8 cellular contexts compared by ENCODE assay signal in the genomic region with DNA sequence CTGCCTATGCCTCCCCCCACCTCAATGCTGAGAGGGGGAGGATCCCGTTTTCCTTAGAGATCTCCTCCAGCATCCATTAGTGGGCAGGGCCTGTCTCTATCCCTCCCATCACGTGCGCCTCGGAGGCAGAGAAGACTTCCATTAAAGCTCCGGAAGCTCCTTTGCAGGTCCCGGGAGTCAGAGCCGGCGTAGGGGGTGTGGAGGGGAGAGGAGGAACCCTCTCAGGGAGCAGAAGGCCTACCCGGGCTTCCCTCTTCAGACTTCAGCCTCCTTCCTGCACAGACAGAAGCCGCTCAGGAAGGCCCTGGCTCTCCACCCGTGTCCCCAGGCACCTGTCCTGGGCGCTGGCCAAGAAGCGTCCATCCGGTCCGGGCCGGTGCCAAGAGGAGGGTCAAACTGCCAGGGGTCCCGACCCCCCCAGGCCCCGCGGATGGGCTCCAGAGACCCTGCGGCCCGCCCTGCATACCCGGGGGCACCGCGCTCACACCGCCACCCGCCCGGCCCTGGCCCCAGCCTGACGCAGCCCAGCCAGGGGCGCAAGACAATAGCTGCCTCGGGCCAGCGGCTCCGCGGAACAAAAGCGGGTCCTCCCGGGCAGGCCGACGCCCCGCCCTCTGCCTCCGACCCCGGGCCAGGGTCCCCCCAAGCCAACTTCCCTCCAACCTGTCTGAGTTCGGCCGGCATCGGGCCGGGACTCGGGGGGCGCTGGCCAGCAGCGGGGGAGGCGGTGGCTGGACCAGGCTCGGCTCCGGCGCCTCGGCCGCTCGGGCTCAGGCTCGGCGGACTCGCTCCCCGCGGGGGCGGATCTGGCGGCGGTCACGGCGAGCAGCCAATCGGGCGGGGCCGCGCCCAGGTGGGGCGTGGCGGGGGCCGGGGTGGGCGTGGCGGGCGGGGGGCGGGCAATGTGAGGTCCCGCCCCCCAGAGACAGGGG. TPM values are rescaled to one million over a fixed set of nuclear protein-coding genes. Genes with fewer than 3 reads are reported as not detected.
A peak's percentile ranks its signal among the peaks of the same experiment; 100 is the strongest.
DNase-seq lines count a peak whose midpoint lies in the region; ATAC-seq and TF ChIP-seq lines count a peak whose summit lies in the region.

No MANE protein-coding gene starts in this region.

- no peaks in the 10 kb centered on the region for H3K27me3 Mint-ChIP-seq in activated T-helper 17 cell treated with anti-CD3 and anti-CD28 coated beads, Interleukin-2, amount 50 U/mL, for 72 hours
- peaks cover 0 to 7% (median 0%) of the 10 kb centered on the region in 5 donors for H3K27me3 Mint-ChIP-seq in naive thymus-derived CD4-positive, alpha-beta T cell

- POLR2A ChIA-PET in PC-3 (lab: Charles Lee; ENCODE audit: unreplicated experiment), result interaction anchor here (0.6 kb wide), 1 partner anchor 53 kb away, joined by 10 read pairs; no protein-coding TSS in a partner anchor
- POLR2A ChIA-PET in naive thymus-derived CD4-positive, alpha-beta T cell (lab: Charles Lee), result interaction anchor here (0.7 kb wide), 1 partner anchor 34 kb away, joined by 3 read pairs; no protein-coding TSS in a partner anchor

- H3K27me3 ChIP-seq in PC-3 (ENCODE audit: low read length), result no peaks in the 10 kb centered on the region
- no peaks in the 10 kb centered on the region for H3K27me3 ChIP-seq in fibroblast of lung (ENCODE audit: control insufficient read depth, insufficient read depth, low read length)
- no peaks in the 10 kb centered on the region for H3K27me3 ChIP-seq in naive thymus-derived CD4-positive, alpha-beta T cell (ENCODE audit: control insufficient read depth in 2 of 2, insufficient read depth in 2 of 2, low read length in 2 of 2)

- H3K4me1 Mint-ChIP-seq in activated T-helper 17 cell treated with anti-CD3 and anti-CD28 coated beads, Interleukin-2, amount 50 U/mL, for 72 hours, result no peaks in the 10 kb centered on the region
- peaks cover 0 to 3% (median 2%) of the 10 kb centered on the region in 7 donors for H3K4me1 Mint-ChIP-seq in naive thymus-derived CD4-positive, alpha-beta T cell

- CTCF ChIA-PET in PC-3 (lab: Charles Lee), result interaction anchor here (1.2 kb wide), 1 partner anchor 33 kb away, joined by 4 read pairs; no protein-coding TSS in a partner anchor
- CTCF ChIA-PET in naive thymus-derived CD4-positive, alpha-beta T cell (lab: Charles Lee), result no interaction called here

- peak overlapping the region; percentile 82 for H3K4me2 ChIP-seq in PC-3 (ENCODE audit: low read length)
- peak overlapping the region; percentile 93 for H3K4me2 ChIP-seq in fibroblast of lung (ENCODE audit: extremely low read depth, insufficient read depth, low read length)

- H2AFZ ChIP-seq in PC-3 (ENCODE audit: low read length), result peak overlapping the region; percentile 74
- H2AFZ ChIP-seq in fibroblast of lung (ENCODE audit: low read length), result peak overlapping the region; percentile 50

- H3K79me2 ChIP-seq in PC-3 (ENCODE audit: low read length) (no peaks in the 10 kb centered on the region), fibroblast of lung (ENCODE audit: control insufficient read depth, insufficient read depth, low read length) (no peaks in the 10 kb centered on the region)

- intact Hi-C loops in PC-3 (cut with micrococcal nuclease), result loop anchor here (1.0 kb wide), 1 partner anchor 42 kb away; no protein-coding TSS in a partner anchor
- intact Hi-C loops in naive thymus-derived CD4-positive, alpha-beta T cell (cut with micrococcal nuclease), result loop anchor here (1.0 to 10.0 kb wide), 4 partner anchors 30 to 308 kb away; partner anchors contain the start of gene ARVCF (in 2 of the 2)

- no peaks in the 10 kb centered on the region for H3K9me2 ChIP-seq in PC-3 (replicated peaks; ENCODE audit: low read length)

- no peaks in the 10 kb centered on the region for H3K9me3 ChIP-seq in PC-3 (ENCODE audit: low read length)
- no peaks in the 10 kb centered on the region for H3K9me3 ChIP-seq in fibroblast of lung (ENCODE audit: control insufficient read depth, insufficient read depth, low read depth, low read length)
- no peaks in the 10 kb centered on the region for H3K9me3 ChIP-seq in naive thymus-derived CD4-positive, alpha-beta T cell (ENCODE audit: control insufficient read depth in 2 of 3, low read length in 3 of 3)

- H3K4me1 ChIP-seq in PC-3 (ENCODE audit: insufficient read depth, low read length) (peaks cover 18% of the 10 kb centered on the region), fibroblast of lung (ENCODE audit: control insufficient read depth, extremely low read depth, insufficient read depth, low read length) (peaks cover 11% of the 10 kb centered on the region)
- no peaks in the 10 kb centered on the region for H3K4me1 ChIP-seq in naive thymus-derived CD4-positive, alpha-beta T cell (ENCODE audit: control insufficient read depth in 2 of 2, insufficient read depth in 2 of 2, low read length in 2 of 2)

- H3K27ac ChIP-seq in PC-3 (ENCODE audit: low read length), result no peak overlapping the region
- peak overlapping the region; percentile 50 for H3K27ac ChIP-seq in fibroblast of lung (ENCODE audit: insufficient read depth, low read length)
- H3K27ac ChIP-seq in naive thymus-derived CD4-positive, alpha-beta T cell (ENCODE audit: low read depth, low read length), result peak overlapping the region; percentile 51

- ATAC-seq in PC-3 (peak; percentile 78), HG03097 (IDR thresholded peaks at IDR 0.05; ENCODE audit: low FRiP score, unreplicated experiment) (no peak)
- peak; percentile 92 for ATAC-seq in activated T-helper 17 cell treated with anti-CD3 and anti-CD28 coated beads, Interleukin-2, amount 50 U/mL, for 72 hours (replicated peaks)
- peak; percentile 95 for ATAC-seq in naive thymus-derived CD4-positive, alpha-beta T cell

- no peak for TF ChIP-seq CTCF in PC-3 (conservative IDR thresholded peaks at IDR 0.05; ENCODE audit: low read depth, low read length)
- no peak for TF ChIP-seq CTCF in fibroblast of lung (conservative IDR thresholded peaks at IDR 0.05 in 1 of 2, IDR thresholded peaks at IDR 0.05 in 1 of 2; ENCODE audit: low read depth in 1 of 2, low read length in 2 of 2)

- DNase-seq in DMS79 treated with DMSO at 0.1 percent for 48 hours (lab: John Stamatoyannopoulos, UW) (peak; percentile 56), HK-2 (ENCODE audit: unreplicated experiment) (peak; percentile 73), PC-3 (peak; percentile 66), fibroblast of lung (ENCODE audit: low read depth in 2 of 2) (peak; percentile 56 to 66)
- peak; percentile 26 to 83 (median 47) for DNase-seq in naive thymus-derived CD4-positive, alpha-beta T cell
- DNase-seq in stimulated activated naive CD4-positive, alpha-beta T cell (lab: John Stamatoyannopoulos, UW), result peak in 5 of 6 experiments; percentile 41 to 56 (median 54)

- peak overlapping the region; percentile 21 for H3K4me3 Mint-ChIP-seq in activated T-helper 17 cell treated with anti-CD3 and anti-CD28 coated beads, Interleukin-2, amount 50 U/mL, for 72 hours
- H3K4me3 Mint-ChIP-seq in naive thymus-derived CD4-positive, alpha-beta T cell, result peak overlapping the region; percentile 47 to 82 (median 68)

- H3K36me3 Mint-ChIP-seq in activated T-helper 17 cell treated with anti-CD3 and anti-CD28 coated beads, Interleukin-2, amount 50 U/mL, for 72 hours (ENCODE audit: low read depth), result no peaks in the 10 kb centered on the region
- no peaks in the 10 kb centered on the region for H3K36me3 Mint-ChIP-seq in naive thymus-derived CD4-positive, alpha-beta T cell

- H3K36me3 ChIP-seq in PC-3 (ENCODE audit: low read depth, low read length) (no peaks in the 10 kb centered on the region), fibroblast of lung (ENCODE audit: control insufficient read depth, insufficient read depth, low read length) (no peaks in the 10 kb centered on the region)
- H3K36me3 ChIP-seq in naive thymus-derived CD4-positive, alpha-beta T cell (ENCODE audit: control insufficient read depth in 2 of 3, insufficient read depth in 3 of 3, low read length in 3 of 3), result no peaks in the 10 kb centered on the region

- H3K9ac ChIP-seq in PC-3 (ENCODE audit: low read length), result peak overlapping the region; percentile 44; the same call in 1 of the 2 replicates
- H3K9ac ChIP-seq in fibroblast of lung (ENCODE audit: insufficient read depth, low read length), result peak overlapping the region; percentile 58

- H3F3A ChIP-seq in PC-3 (ENCODE audit: low read length, unreplicated experiment), result no peaks in the 10 kb centered on the region

- no peak overlapping the region for H3K27ac Mint-ChIP-seq in activated T-helper 17 cell treated with anti-CD3 and anti-CD28 coated beads, Interleukin-2, amount 50 U/mL, for 72 hours
- H3K27ac Mint-ChIP-seq in naive thymus-derived CD4-positive, alpha-beta T cell, result no peak overlapping the region

- H3K4me3 ChIP-seq in PC-3 (ENCODE audit: low read length) (peak overlapping the region; percentile 78), fibroblast of lung (replicated peaks in 1 of 4; ENCODE audit: control extremely low read depth in 1 of 4, insufficient read depth in 1 of 4, low read depth in 3 of 4, low read length in 4 of 4) (peak overlapping the region; percentile 63 to 81 (median 67))
- peak overlapping the region; percentile 46 for H3K4me3 ChIP-seq in naive thymus-derived CD4-positive, alpha-beta T cell (ENCODE audit: low read length)

- H3K9me3 Mint-ChIP-seq in activated T-helper 17 cell treated with anti-CD3 and anti-CD28 coated beads, Interleukin-2, amount 50 U/mL, for 72 hours, result no peaks in the 10 kb centered on the region
- no peaks in the 10 kb centered on the region for H3K9me3 Mint-ChIP-seq in naive thymus-derived CD4-positive, alpha-beta T cell

- TSS peak; percentile 45 for BruUV-seq in PC-3 (replicated peaks; lab: Mats Ljungman, UMichigan)

- H4K20me1 ChIP-seq in PC-3 (ENCODE audit: low read length) (no peaks in the 10 kb centered on the region), fibroblast of lung (ENCODE audit: control insufficient read depth, extremely low read depth, insufficient read depth, low read length) (no peaks in the 10 kb centered on the region)

RNA-seq across cellular contexts. Expression of gene ARVCF, which starts 29.9 kb away (rescaled TPM):
- total RNA-seq in PC-3 (2014; rRNA removed) (19.7 and 20.0 TPM in 2 replicates), fibroblast of lung (13.9 and 15.7 TPM in 2 replicates)
- 1 to 10 TPM; 1.0 to 1.2 TPM for total RNA-seq in activated T-helper 17 cell treated with anti-CD3 and anti-CD28 coated beads, Interleukin-2, amount 50 U/mL, for 72 hours
- 2.0 and 2.6 TPM in 2 replicates for polyA plus RNA-seq in fibroblast of lung
- 3.5 and 7.1 TPM in 2 replicates for polyA plus RNA-seq in fibroblast of lung (2012)
- 1.1 and 8.5 TPM in 2 replicates for polyA minus RNA-seq in fibroblast of lung (ENCODE audit: low replicate concordance)
- total RNA-seq in naive thymus-derived CD4-positive, alpha-beta T cell, result 1 to 10 TPM; 2.8 to 9.2 (median 5.8) TPM
- polyA plus RNA-seq in naive thymus-derived CD4-positive, alpha-beta T cell, result 1 to 10 TPM in 1 of 2 donors, under 1 TPM in 1; 0.74 to 1.7 TPM

RNA-seq across cellular contexts. Expression of gene TANGO2, which starts 34.2 kb away (rescaled TPM):
- total RNA-seq in PC-3 (2014; rRNA removed) (23.5 and 33.7 TPM in 2 replicates), fibroblast of lung (33.4 and 52.8 TPM in 2 replicates)
- 10 to 100 TPM; 19.3 to 28.2 TPM for total RNA-seq in activated T-helper 17 cell treated with anti-CD3 and anti-CD28 coated beads, Interleukin-2, amount 50 U/mL, for 72 hours
- 28.3 and 41.3 TPM in 2 replicates for polyA plus RNA-seq in fibroblast of lung
- polyA plus RNA-seq in fibroblast of lung (2012), result 21.0 and 22.2 TPM in 2 replicates
- polyA minus RNA-seq in fibroblast of lung (ENCODE audit: low replicate concordance), result 49.5 and 66.6 TPM in 2 replicates
- 10 to 100 TPM; 21.3 to 43.1 (median 38.6) TPM for total RNA-seq in naive thymus-derived CD4-positive, alpha-beta T cell
- 10 to 100 TPM; 20.0 to 41.3 TPM for polyA plus RNA-seq in naive thymus-derived CD4-positive, alpha-beta T cell

RNA-seq across cellular contexts. Expression of gene TXNRD2, which starts 45.1 kb away (rescaled TPM):
- 23.0 and 32.1 TPM in 2 replicates for total RNA-seq in PC-3 (2014; rRNA removed)
- 10 to 100 TPM; 14.1 to 21.4 TPM for total RNA-seq in activated T-helper 17 cell treated with anti-CD3 and anti-CD28 coated beads, Interleukin-2, amount 50 U/mL, for 72 hours
- total RNA-seq in fibroblast of lung, result 18.2 and 30.7 TPM in 2 replicates
- polyA plus RNA-seq in fibroblast of lung, result 13.2 and 19.7 TPM in 2 replicates
- polyA plus RNA-seq in fibroblast of lung (2012), result 17.7 and 33.3 TPM in 2 replicates
- 32.4 and 45.4 TPM in 2 replicates for polyA minus RNA-seq in fibroblast of lung (ENCODE audit: low replicate concordance)
- 10 to 100 TPM; 24.7 to 39.0 (median 36.7) TPM for total RNA-seq in naive thymus-derived CD4-positive, alpha-beta T cell
- 10 to 100 TPM; 14.0 to 15.2 TPM for polyA plus RNA-seq in naive thymus-derived CD4-positive, alpha-beta T cell

RNA-seq across cellular contexts. Expression of gene COMT, which starts 45.1 kb away (rescaled TPM):
- total RNA-seq in PC-3 (2014; rRNA removed) (204 and 205 TPM in 2 replicates), fibroblast of lung (192 and 305 TPM in 2 replicates)
- total RNA-seq in activated T-helper 17 cell treated with anti-CD3 and anti-CD28 coated beads, Interleukin-2, amount 50 U/mL, for 72 hours, result 100 to 1,000 TPM in 1 of 2 donors, 10 to 100 TPM in 1; 53.4 to 133 TPM
- polyA plus RNA-seq in fibroblast of lung, result 150 and 208 TPM in 2 replicates
- polyA plus RNA-seq in fibroblast of lung (2012), result 201 and 240 TPM in 2 replicates
- polyA minus RNA-seq in fibroblast of lung (ENCODE audit: low replicate concordance), result 94.0 and 188 TPM in 2 replicates
- 10 to 100 TPM; 30.0 to 80.7 (median 36.7) TPM for total RNA-seq in naive thymus-derived CD4-positive, alpha-beta T cell
- 100 to 1,000 TPM in 1 of 2 donors, 10 to 100 TPM in 1; 85.0 to 105 TPM for polyA plus RNA-seq in naive thymus-derived CD4-positive, alpha-beta T cell
